ENCODE assay signal across 1 cellular context in the genomic region with DNA sequence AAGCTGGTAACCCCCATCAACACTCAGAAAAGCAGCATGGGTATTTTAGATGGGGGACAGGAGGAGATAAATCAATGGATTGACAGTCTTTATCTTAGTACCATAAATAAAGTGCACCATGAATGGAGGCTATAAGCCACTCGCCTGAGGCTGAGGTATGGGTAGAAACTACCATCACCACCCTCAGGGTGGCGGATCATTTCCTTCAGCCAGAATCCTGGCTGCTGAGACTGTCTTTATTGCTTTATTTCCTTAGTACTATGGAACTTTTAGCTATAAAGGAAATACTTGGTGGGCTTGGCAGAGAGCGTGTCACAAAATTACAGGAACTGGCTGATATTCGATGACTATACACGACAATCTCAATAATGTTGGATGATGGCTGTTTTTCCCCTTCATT.
TF ChIP-seq lines count a peak whose summit lies in the region.

No MANE protein-coding gene starts in this region.

TF ChIP-seq in IMR-90, 13 proteins besides CTCF, POLR2A, EP300 and RAD21:
- TF ChIP-seq SMC3 (IDR thresholded peaks at IDR 0.05; ENCODE audit: low read depth, low read length) = no peak
- TF ChIP-seq CHD1 (IDR thresholded peaks at IDR 0.05; ENCODE audit: low read depth, low read length) = no peak
- TF ChIP-seq NFE2L2 (IDR thresholded peaks at IDR 0.05; ENCODE audit: low read depth, low read length) = no peak
- TF ChIP-seq RCOR1 (IDR thresholded peaks at IDR 0.05; ENCODE audit: insufficient replicate concordance, low read length) = no peak
- no peak for TF ChIP-seq MXI1 (IDR thresholded peaks at IDR 0.05; ENCODE audit: borderline replicate concordance, low read depth, low read length)
- no peak for TF ChIP-seq MAFK (IDR thresholded peaks at IDR 0.05; ENCODE audit: low read depth, low read length)
- TF ChIP-seq FOS (IDR thresholded peaks at IDR 0.05; ENCODE audit: low read depth, low read length) = no peak
- TF ChIP-seq RFX5 (IDR thresholded peaks at IDR 0.05; ENCODE audit: low read depth, low read length) = no peak
- no peak for TF ChIP-seq BHLHE40 (IDR thresholded peaks at IDR 0.05; ENCODE audit: low read depth, low read length)
- TF ChIP-seq, protein P1, sequence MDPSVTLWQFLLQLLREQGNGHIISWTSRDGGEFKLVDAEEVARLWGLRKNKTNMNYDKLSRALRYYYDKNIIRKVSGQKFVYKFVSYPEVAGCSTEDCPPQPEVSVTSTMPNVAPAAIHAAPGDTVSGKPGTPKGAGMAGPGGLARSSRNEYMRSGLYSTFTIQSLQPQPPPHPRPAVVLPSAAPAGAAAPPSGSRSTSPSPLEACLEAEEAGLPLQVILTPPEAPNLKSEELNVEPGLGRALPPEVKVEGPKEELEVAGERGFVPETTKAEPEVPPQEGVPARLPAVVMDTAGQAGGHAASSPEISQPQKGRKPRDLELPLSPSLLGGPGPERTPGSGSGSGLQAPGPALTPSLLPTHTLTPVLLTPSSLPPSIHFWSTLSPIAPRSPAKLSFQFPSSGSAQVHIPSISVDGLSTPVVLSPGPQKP (IDR thresholded peaks at IDR 0.05; ENCODE audit: borderline replicate concordance, low read depth, low read length) = no peak
- no peak for TF ChIP-seq MAZ (IDR thresholded peaks at IDR 0.05; ENCODE audit: borderline replicate concordance, low read depth, low read length)
- no peak for TF ChIP-seq CEBPB (IDR thresholded peaks at IDR 0.05; ENCODE audit: low read depth, low read length)
- no peak for TF ChIP-seq USF2 (IDR thresholded peaks at IDR 0.05; ENCODE audit: low read depth, low read length)
